Comparison of ENCODE assay signal across 8 cellular contexts in genomic region chr11:67400942-67401494, GRCh38. TPM values are rescaled to one million over a fixed set of nuclear protein-coding genes. Genes with fewer than 3 reads are reported as not detected.
DNase-seq lines count a peak whose midpoint lies in the region; ATAC-seq and TF ChIP-seq lines count a peak whose summit lies in the region.

No MANE protein-coding gene starts in this region.

- H3K4me1 Mint-ChIP-seq in activated CD8-positive, alpha-beta memory T cell treated with anti-CD3 and anti-CD28 coated beads, Interleukin-2, amount 10 ng/mL, durations not matched to agents 7 days and 5 days = peaks cover 63% of the 10 kb centered on the region
- H3K4me1 Mint-ChIP-seq in chondrocyte (ENCODE audit: low read depth) = peaks cover 20% of the 10 kb centered on the region

- CTCF ChIA-PET in activated CD8-positive, alpha-beta memory T cell treated with anti-CD3 and anti-CD28 coated beads, Interleukin-2, amount 10 ng/mL, durations not matched to agents 7 days and 5 days (lab: Charles Lee) = interaction anchor here (0.6 to 5.8 kb wide), 29 partner anchors 10 to 200 kb away, joined by 3 to 96 read pairs (median 7); partner anchors contain the start of genes AIP, CARNS1, CDK2AP2 and PITPNM1

- no peaks in the 10 kb centered on the region for H3K9me3 Mint-ChIP-seq in activated CD8-positive, alpha-beta memory T cell treated with anti-CD3 and anti-CD28 coated beads, Interleukin-2, amount 10 ng/mL, durations not matched to agents 7 days and 5 days (ENCODE audit: low read depth)
- H3K9me3 Mint-ChIP-seq in chondrocyte (ENCODE audit: low read depth) = no peaks in the 10 kb centered on the region

- peak overlapping the region; percentile 90 for H3K4me3 Mint-ChIP-seq in activated CD8-positive, alpha-beta memory T cell treated with anti-CD3 and anti-CD28 coated beads, Interleukin-2, amount 10 ng/mL, durations not matched to agents 7 days and 5 days
- peak overlapping the region; percentile 73 for H3K4me3 Mint-ChIP-seq in chondrocyte (ENCODE audit: unreplicated experiment)

- H3K36me3 ChIP-seq in HUES64 (ENCODE audit: insufficient read depth, low read length) = peaks cover 37% of the 10 kb centered on the region
- H3K36me3 ChIP-seq in muscle layer of duodenum (ENCODE audit: control insufficient read depth in 1 of 2, insufficient read depth in 2 of 2, low read length in 2 of 2) = peaks cover 14 to 32% of the 10 kb centered on the region in 2 donors

- DNase-seq in activated CD8-positive, alpha-beta memory T cell treated with anti-CD3 and anti-CD28 coated beads, Interleukin-2, amount 10 ng/mL, durations not matched to agents 7 days and 5 days = no peak
- DNase-seq in activated CD8-positive, alpha-beta memory T cell treated with anti-CD3 and anti-CD28 coated beads for 24 hours = no peak
- DNase-seq in chondrocyte (ENCODE audit: low spot score) (no peak), left lobe of liver (ENCODE audit: low spot score) (no peak), epidermal melanocyte (ENCODE audit: insufficient read length, low spot score) (no peak)

- H3K9ac ChIP-seq in HUES64 (ENCODE audit: low read depth, low read length) = peak overlapping the region; percentile 89

- H3K27me3 ChIP-seq in HUES64 (ENCODE audit: insufficient read depth, low read length) = no peaks in the 10 kb centered on the region
- no peaks in the 10 kb centered on the region for H3K27me3 ChIP-seq in muscle layer of duodenum (ENCODE audit: low read depth, low read length)

- 0 out of 2 replicates have a peak, but pooled peaks cover 4% of the 10 kb centered on the region for H3K4me1 ChIP-seq in HUES64 (ENCODE audit: insufficient read depth, low read length)
- peaks cover 5 to 42% of the 10 kb centered on the region in 2 donors for H3K4me1 ChIP-seq in muscle layer of duodenum (ENCODE audit: control insufficient read depth in 1 of 2, insufficient read depth in 2 of 2, low read length in 2 of 2)

- peak overlapping the region; percentile 79 for H3K27ac Mint-ChIP-seq in activated CD8-positive, alpha-beta memory T cell treated with anti-CD3 and anti-CD28 coated beads, Interleukin-2, amount 10 ng/mL, durations not matched to agents 7 days and 5 days
- H3K27ac Mint-ChIP-seq in chondrocyte (ENCODE audit: unreplicated experiment) = peak overlapping the region; percentile 17

- peak overlapping the region; percentile 90 for H3K4me3 ChIP-seq in HUES64 (ENCODE audit: low read length)
- peak overlapping the region; percentile 82 to 90 for H3K4me3 ChIP-seq in muscle layer of duodenum (ENCODE audit: low read depth in 1 of 2, low read length in 2 of 2)

- no peak for TF ChIP-seq CTCF in chondrocyte (IDR thresholded peaks at IDR 0.05)

- no peaks in the 10 kb centered on the region for H3K27me3 Mint-ChIP-seq in activated CD8-positive, alpha-beta memory T cell treated with anti-CD3 and anti-CD28 coated beads, Interleukin-2, amount 10 ng/mL, durations not matched to agents 7 days and 5 days
- no peaks in the 10 kb centered on the region for H3K27me3 Mint-ChIP-seq in chondrocyte (ENCODE audit: low read depth)

- 9% methylated on average over 27 of the region's 27 CpGs for WGBS in HUES64

- H3K27ac ChIP-seq in HUES64 (ENCODE audit: low read depth, low read length) (peak overlapping the region; percentile 92; the same call in 1 of the 2 replicates), muscle layer of duodenum (ENCODE audit: low read length) (peak overlapping the region; percentile 69)

- H3K36me3 Mint-ChIP-seq in activated CD8-positive, alpha-beta memory T cell treated with anti-CD3 and anti-CD28 coated beads, Interleukin-2, amount 10 ng/mL, durations not matched to agents 7 days and 5 days = peaks cover 53% of the 10 kb centered on the region
- H3K36me3 Mint-ChIP-seq in chondrocyte (ENCODE audit: low read depth) = peaks cover 12% of the 10 kb centered on the region

- no peak for ATAC-seq in activated CD8-positive, alpha-beta memory T cell treated with anti-CD3 and anti-CD28 coated beads, Interleukin-2, amount 10 ng/mL, durations not matched to agents 7 days and 5 days
- no peak for ATAC-seq in HG03521 (IDR thresholded peaks at IDR 0.05; ENCODE audit: unreplicated experiment)
- ATAC-seq in left lobe of liver = no peak

- H3K9me3 ChIP-seq in HUES64 (ENCODE audit: insufficient read depth, low read depth, low read length) = no peaks in the 10 kb centered on the region
- H3K9me3 ChIP-seq in muscle layer of duodenum (ENCODE audit: control insufficient read depth in 1 of 2, low read length in 2 of 2) = no peaks in the 10 kb centered on the region

RNA-seq across cellular contexts. Expression of gene PPP1CA, which starts 0.6 kb away (rescaled TPM):
- total RNA-seq in activated CD8-positive, alpha-beta memory T cell treated with anti-CD3 and anti-CD28 coated beads, Interleukin-2, amount 10 ng/mL, durations not matched to agents 7 days and 5 days = 100 to 1,000 TPM; 309 to 360 TPM
- polyA plus RNA-seq in HUES64 (2013, experiment 1 of 2) = 198 TPM
- 197 TPM for polyA plus RNA-seq in HUES64 (2013, experiment 2 of 2)
- total RNA-seq in chondrocyte = 95.2 to 113 TPM (median 109 TPM) in 3 replicates
- 63.1 TPM for total RNA-seq in left lobe of liver

RNA-seq across cellular contexts. Expression of gene TBC1D10C, which starts 2.9 kb away (rescaled TPM):
- 100 to 1,000 TPM; 278 to 312 TPM for total RNA-seq in activated CD8-positive, alpha-beta memory T cell treated with anti-CD3 and anti-CD28 coated beads, Interleukin-2, amount 10 ng/mL, durations not matched to agents 7 days and 5 days
- polyA plus RNA-seq in HUES64 (2013, experiment 1 of 2) = 0.90 TPM
- polyA plus RNA-seq in HUES64 (2013, experiment 2 of 2) = 1.6 TPM
- total RNA-seq in chondrocyte (not detected in 3 replicates), left lobe of liver (1.1 TPM)

RNA-seq across cellular contexts. Expression of gene RAD9A, which starts 9.2 kb away (rescaled TPM):
- 10 to 100 TPM; 49.6 to 80.5 TPM for total RNA-seq in activated CD8-positive, alpha-beta memory T cell treated with anti-CD3 and anti-CD28 coated beads, Interleukin-2, amount 10 ng/mL, durations not matched to agents 7 days and 5 days
- polyA plus RNA-seq in HUES64 (2013, experiment 1 of 2) = 14.5 TPM
- 17.0 TPM for polyA plus RNA-seq in HUES64 (2013, experiment 2 of 2)
- total RNA-seq in chondrocyte (11.1 to 14.6 TPM (median 11.6 TPM) in 3 replicates), left lobe of liver (14.9 TPM)

RNA-seq across cellular contexts. Expression of gene CARNS1, which starts 14.5 kb away (rescaled TPM):
- 1 to 10 TPM; 1.3 TPM for total RNA-seq in activated CD8-positive, alpha-beta memory T cell treated with anti-CD3 and anti-CD28 coated beads, Interleukin-2, amount 10 ng/mL, durations not matched to agents 7 days and 5 days
- 0.25 TPM for polyA plus RNA-seq in HUES64 (2013, experiment 1 of 2)
- polyA plus RNA-seq in HUES64 (2013, experiment 2 of 2) = 0.19 TPM
- total RNA-seq in chondrocyte (0.36 to 1.8 TPM (median 1.8 TPM) in 3 replicates), left lobe of liver (0.28 TPM)

RNA-seq across cellular contexts. Expression of gene RPS6KB2, which starts 27.3 kb away (rescaled TPM):
- total RNA-seq in activated CD8-positive, alpha-beta memory T cell treated with anti-CD3 and anti-CD28 coated beads, Interleukin-2, amount 10 ng/mL, durations not matched to agents 7 days and 5 days = 10 to 100 TPM; 63.3 to 65.0 TPM
- polyA plus RNA-seq in HUES64 (2013, experiment 1 of 2) = 36.4 TPM
- 36.1 TPM for polyA plus RNA-seq in HUES64 (2013, experiment 2 of 2)
- total RNA-seq in chondrocyte = 40.3 to 44.2 TPM (median 42.3 TPM) in 3 replicates
- total RNA-seq in left lobe of liver = 31.5 TPM

Comparison
In these comparisons a context has a peak if more than half of its experiments do, and no peak if none do; other contexts are left out.
1. RNA of gene TBC1D10C, which starts 2.9 kb away (total RNA-seq): 278 to 312 TPM in activated CD8-positive, alpha-beta memory T cell treated with anti-CD3 and anti-CD28 coated beads, Interleukin-2, amount 10 ng/mL, durations not matched to agents 7 days and 5 days; 1.1 TPM in left lobe of liver (single experiment) and not detected in chondrocyte; every median in the first group is over 100 times any median in the second.